10 cellular contexts compared by ENCODE assay signal in genomic region chr5:11903121-11903613, GRCh38. TPM values are rescaled to one million over a fixed set of nuclear protein-coding genes. Genes with fewer than 3 reads are reported as not detected.
A peak's percentile ranks its signal among the peaks of the same experiment; 100 is the strongest.
DNase-seq lines count a peak whose midpoint lies in the region; ATAC-seq and TF ChIP-seq lines count a peak whose summit lies in the region.
"Had no signal": no experiment of that assay in that cellular context is flagged by ENCODE, and none has a peak within 500 bp of the region (broad histone marks: within the 10 kb centered on the region; RNA-seq: fewer than 3 reads in every experiment).

No MANE protein-coding gene starts in this region.

- H4K8ac ChIP-seq in neuronal stem cell (ENCODE audit: low read depth, low read length), result no peak overlapping the region

- H3K4me3 ChIP-seq in epithelial cell of esophagus (ENCODE audit: low read length) (no peak overlapping the region), neuronal stem cell (ENCODE audit: low read length in 2 of 2) (peak overlapping the region; percentile 76 to 91)

- no peak overlapping the region for H3K4ac ChIP-seq in neuronal stem cell (ENCODE audit: low read length)

- no peak overlapping the region for H3K23ac ChIP-seq in neuronal stem cell (ENCODE audit: low read depth, low read length, poor library complexity)

- peak overlapping the region; percentile 97 for H2AFZ ChIP-seq in neuronal stem cell (ENCODE audit: low read length)

- H3K9me3 ChIP-seq in neuronal stem cell (replicated peaks in 1 of 2; ENCODE audit: control insufficient read depth in 2 of 2, insufficient read depth in 1 of 2, low read depth in 1 of 2, low read length in 2 of 2), result no peaks in the 10 kb centered on the region

- peak overlapping the region; percentile 93 for H3K18ac ChIP-seq in neuronal stem cell (ENCODE audit: low read length)

- TF ChIP-seq POLR2A in erythroblast (IDR thresholded peaks at IDR 0.05; ENCODE audit: low read length), result no peak

- peak overlapping the region; percentile 40 for H3K14ac ChIP-seq in neuronal stem cell (ENCODE audit: low read length)

- H4K91ac ChIP-seq in neuronal stem cell (ENCODE audit: low read depth, low read length, poor library complexity), result no peak overlapping the region

- peaks cover 0 to 20% (median 10%) of the 10 kb centered on the region in 3 experiments for H3K27me3 ChIP-seq in neuronal stem cell (ENCODE audit: control insufficient read depth in 3 of 3, insufficient read depth in 3 of 3, low read depth in 1 of 3, low read length in 3 of 3)

- H3K9ac ChIP-seq in neuronal stem cell (ENCODE audit: low read depth, low read length, poor library complexity), result peak overlapping the region; percentile 87

- H2AK5ac ChIP-seq in neuronal stem cell (ENCODE audit: low read depth, low read length), result no peak overlapping the region

- H3K27ac ChIP-seq in neuronal stem cell (replicated peaks; ENCODE audit: low read length), result no peak overlapping the region

- no peak overlapping the region for H2BK15ac ChIP-seq in neuronal stem cell (ENCODE audit: low read length)

- peaks cover 5 to 10% of the 10 kb centered on the region in 2 donors for H3K4me1 ChIP-seq in neuronal stem cell (ENCODE audit: control insufficient read depth in 2 of 2, insufficient read depth in 1 of 2, low read depth in 1 of 2, low read length in 2 of 2)

- H2BK12ac ChIP-seq in neuronal stem cell (ENCODE audit: low read length), result no peak overlapping the region

- no CpG with 5 or more reads among the region's 23 CpGs for WGBS in neuronal stem cell (ENCODE audit: extremely low coverage in 2 of 2, insufficient read length in 2 of 2, insufficient replicate concordance in 1 of 2), 2 donors

- no peak for TF ChIP-seq CTCF in epithelial cell of esophagus (IDR thresholded peaks at IDR 0.05; ENCODE audit: insufficient read depth, low read depth, low read length, missing control alignments)

- no peaks in the 10 kb centered on the region for H3K36me3 ChIP-seq in neuronal stem cell (replicated peaks in 1 of 2; ENCODE audit: control insufficient read depth in 2 of 2, insufficient read depth in 2 of 2, low read length in 2 of 2)

- ATAC-seq in GM21381 (IDR thresholded peaks at IDR 0.05; ENCODE audit: unreplicated experiment), result no peak

- no peaks in the 10 kb centered on the region for H3K79me1 ChIP-seq in neuronal stem cell (ENCODE audit: low read depth, low read length)

- no peak overlapping the region for H2BK120ac ChIP-seq in neuronal stem cell (ENCODE audit: low read depth, low read length)

- peak overlapping the region; percentile 60 for H3K4me2 ChIP-seq in neuronal stem cell (ENCODE audit: insufficient read depth, low read length, poor library complexity, severe bottlenecking)

- no peak overlapping the region for H2BK5ac ChIP-seq in neuronal stem cell (ENCODE audit: low read length)

- DNase-seq in Daoy (ENCODE audit: low read depth) (peak; percentile 44), NCI-H2227 (lab: John Stamatoyannopoulos, UW; ENCODE audit: unreplicated experiment) (peak; percentile 60), epithelial cell of esophagus (ENCODE audit: low read depth) (peak; percentile 2), neuronal stem cell (ENCODE audit: low spot score) (peak; percentile 32), erythroblast (lab: John Stamatoyannopoulos, UW) (no peak), NCI-H187 treated with DMSO at 0.1 percent for 48 hours (lab: John Stamatoyannopoulos, UW) (no peak), DMS79 treated with DMSO at 0.1 percent for 48 hours (lab: John Stamatoyannopoulos, UW) (no peak)

RNA-seq across cellular contexts. Expression of gene CTNND2, which starts 1.1 kb away (rescaled TPM):
- total RNA-seq in Daoy (2014; rRNA removed; shearing (Covaris generic)), result 4.5 and 4.9 TPM in 2 replicates
- 19.6 TPM for polyA plus RNA-seq in neuronal stem cell (2013, experiment 1 of 2)
- 21.1 TPM for polyA plus RNA-seq in neuronal stem cell (2013, experiment 2 of 2)
- total RNA-seq: dermis blood vessel endothelial cell; natural killer cell treated with Interleukin-12 subunit alpha and Interleukin-12 subunit beta and Interleukin-15 and Interleukin-18, amount 100 ng/mL, for 72 hours had no signal

Comparison
In these comparisons a context has a peak if more than half of its experiments do, and no peak if none do; other contexts are left out.
1. DNase-seq: peak in Daoy (single experiment), NCI-H2227 (single experiment), epithelial cell of esophagus (single experiment) and neuronal stem cell (single experiment); none in erythroblast (0 of 2), NCI-H187 treated with DMSO at 0.1 percent for 48 hours (single experiment) and DMS79 treated with DMSO at 0.1 percent for 48 hours (single experiment).